12 cellular contexts compared by ENCODE assay signal in genomic region chr14:101627913-101628257, GRCh38.
DNase-seq lines count a peak whose midpoint lies in the region; ATAC-seq and TF ChIP-seq lines count a peak whose summit lies in the region.
"Had no signal": no experiment of that assay in that cellular context is flagged by ENCODE, and none has a peak within 500 bp of the region (broad histone marks: within the 10 kb centered on the region; RNA-seq: fewer than 3 reads in every experiment).

No MANE protein-coding gene starts in this region.

- H3K4me1 Mint-ChIP-seq in memory B cell (no peaks in the 10 kb centered on the region), type B pancreatic cell (ENCODE audit: unreplicated experiment) (peaks cover 36% of the 10 kb centered on the region)

- H3K27ac Mint-ChIP-seq in memory B cell (no peak overlapping the region), type B pancreatic cell (no peak overlapping the region)
- H3K27ac Mint-ChIP-seq: CD4-positive, alpha-beta memory T cell; nephron had no signal

- H3K9ac ChIP-seq in SK-N-MC (ENCODE audit: insufficient read length) = no peak overlapping the region

- H3K27me3 ChIP-seq in heart left ventricle (no peaks in the 10 kb centered on the region), upper lobe of right lung (no peaks in the 10 kb centered on the region)
- H3K27me3 ChIP-seq: Peyer's patch, thyroid gland had no signal

- ATAC-seq in heart left ventricle = no peak
- ATAC-seq in Right ventricle myocardium inferior = no peak
- ATAC-seq in memory B cell (ENCODE audit: low read depth) = peak; percentile 14
- no peak for ATAC-seq in upper lobe of right lung

- 58 to 68% (median 64%) methylated on average over 15 of the region's 15 CpGs for WGBS in heart left ventricle, 4 donors

- H3K9me3 Mint-ChIP-seq in memory B cell (no peaks in the 10 kb centered on the region), type B pancreatic cell (no peaks in the 10 kb centered on the region)
- H3K9me3 Mint-ChIP-seq: CD4-positive, alpha-beta memory T cell; nephron had no signal

- H3K4me1 ChIP-seq in heart left ventricle (peaks cover 0 to 12% (median 9%) of the 10 kb centered on the region in 12 donors), upper lobe of right lung (peaks cover 14% of the 10 kb centered on the region)

- intact Hi-C loops in heart left ventricle (cut with DNase I) (loop anchor here (2.0 to 10.0 kb wide), 12 partner anchors 775 to 1246 kb away; no protein-coding TSS in a partner anchor), Right ventricle myocardium inferior (cut with DNase I) (loop anchor here (2.0 kb wide), 2 partner anchors 965 to 1243 kb away; no protein-coding TSS in a partner anchor), upper lobe of right lung (cut with DNase I) (no loop called here)

- H3K36me3 Mint-ChIP-seq in memory B cell (no peaks in the 10 kb centered on the region), type B pancreatic cell (no peaks in the 10 kb centered on the region)
- H3K36me3 Mint-ChIP-seq: CD4-positive, alpha-beta memory T cell had no signal

- H3K27ac ChIP-seq in heart left ventricle (no peak overlapping the region), SK-N-MC (no peak overlapping the region), upper lobe of right lung (no peak overlapping the region)
- H3K27ac ChIP-seq: Peyer's patch, thyroid gland had no signal

- H3K9me3 ChIP-seq in heart left ventricle = no peaks in the 10 kb centered on the region
- H3K9me3 ChIP-seq in SK-N-MC (ENCODE audit: low read depth, low read length) = no peaks in the 10 kb centered on the region
- H3K9me3 ChIP-seq in upper lobe of right lung = no peaks in the 10 kb centered on the region
- H3K9me3 ChIP-seq: Peyer's patch, thyroid gland had no signal

- peaks cover 19% of the 10 kb centered on the region for H3K27me3 Mint-ChIP-seq in memory B cell
- H3K27me3 Mint-ChIP-seq in type B pancreatic cell = peaks cover 14% of the 10 kb centered on the region

- no peak for TF ChIP-seq CTCF in heart left ventricle (IDR thresholded peaks at IDR 0.05)
- no peak for TF ChIP-seq CTCF in upper lobe of right lung (IDR thresholded peaks at IDR 0.05)
- TF ChIP-seq CTCF in type B pancreatic cell (conservative IDR thresholded peaks at IDR 0.05) = no peak

- DNase-seq in heart left ventricle (no peak), Right ventricle myocardium inferior (ENCODE audit: missing footprints) (no peak), SK-N-MC (ENCODE audit: low read depth, low spot score) (no peak), memory B cell (ENCODE audit: low spot score in 2 of 2) (no peak), upper lobe of right lung (no peak), type B pancreatic cell (ENCODE audit: extremely low spot score, unreplicated experiment) (no peak), ecto neural progenitor cell (ENCODE audit: low spot score) (no peak), NCI-H82 (lab: John Stamatoyannopoulos, UW) (no peak)

- peak overlapping the region in 8 of 12 donors; percentile 18 to 48 (median 30) for H3K4me3 ChIP-seq in heart left ventricle
- H3K4me3 ChIP-seq in SK-N-MC = peak overlapping the region; percentile 52
- peak overlapping the region; percentile 17 for H3K4me3 ChIP-seq in upper lobe of right lung
- H3K4me3 ChIP-seq: thyroid gland had no signal

- H3K36me3 ChIP-seq in heart left ventricle (no peaks in the 10 kb centered on the region), SK-N-MC (ENCODE audit: insufficient read depth, low read length) (no peaks in the 10 kb centered on the region), upper lobe of right lung (no peaks in the 10 kb centered on the region)
- H3K36me3 ChIP-seq: Peyer's patch, thyroid gland had no signal

- TF ChIP-seq POLR2A in heart left ventricle (IDR thresholded peaks at IDR 0.05) = no peak

- no peak overlapping the region for H3K4me3 Mint-ChIP-seq in memory B cell
- no peak overlapping the region for H3K4me3 Mint-ChIP-seq in type B pancreatic cell
